ENCODE assay signal across 13 cellular contexts in genomic region chr1:206588492-206588891, GRCh38. TPM values are rescaled to one million over a fixed set of nuclear protein-coding genes. Genes with fewer than 3 reads are reported as not detected.
DNase-seq lines count a peak whose midpoint lies in the region; ATAC-seq and TF ChIP-seq lines count a peak whose summit lies in the region.
"Had no signal": no experiment of that assay in that cellular context is flagged by ENCODE, and none has a peak within 500 bp of the region (broad histone marks: within the 10 kb centered on the region; RNA-seq: fewer than 3 reads in every experiment).

No MANE protein-coding gene starts in this region.

- 88% methylated on average over 6 of the region's 6 CpGs for WGBS in suprapubic skin

- no peak for ATAC-seq in activated naive CD8-positive, alpha-beta T cell treated with anti-CD3 and anti-CD28 coated beads, Interleukin-2, amount 10 ng/mL, durations not matched to agents 7 days and 5 days (ENCODE audit: low read depth)
- ATAC-seq in GM21737 (IDR thresholded peaks at IDR 0.05; ENCODE audit: unreplicated experiment) (no peak), GM21528 (IDR thresholded peaks at IDR 0.05; ENCODE audit: low FRiP score, unreplicated experiment) (no peak)

- POLR2A ChIA-PET in activated CD4-positive, alpha-beta T cell treated with anti-CD3 and anti-CD28 coated beads, Interleukin-2, amount 10 ng/mL, durations not matched to agents 7 days and 5 days (lab: Charles Lee), result interaction anchor here (0.6 kb wide), 1 partner anchor 1148 kb away, joined by 3 read pairs; no protein-coding TSS in a partner anchor
- POLR2A ChIA-PET in activated naive CD8-positive, alpha-beta T cell treated with anti-CD3 and anti-CD28 coated beads, Interleukin-2, amount 10 ng/mL, durations not matched to agents 7 days and 5 days (lab: Charles Lee), result interaction anchor here (1.3 to 24.5 kb wide), 3 partner anchors 21 to 82 kb away, joined by 4 to 584 read pairs (median 4); partner anchors contain the start of gene RASSF5

- H3K36me3 ChIP-seq in muscle layer of colon (ENCODE audit: insufficient read depth, low read length), result peaks cover 48% of the 10 kb centered on the region
- peaks cover 71% of the 10 kb centered on the region for H3K36me3 ChIP-seq in suprapubic skin

- H3K9me3 Mint-ChIP-seq in activated CD4-positive, alpha-beta T cell treated with anti-CD3 and anti-CD28 coated beads, Interleukin-2, amount 10 ng/mL, durations not matched to agents 7 days and 5 days, result no peaks in the 10 kb centered on the region
- no peaks in the 10 kb centered on the region for H3K9me3 Mint-ChIP-seq in activated naive CD8-positive, alpha-beta T cell treated with anti-CD3 and anti-CD28 coated beads, Interleukin-2, amount 10 ng/mL, durations not matched to agents 7 days and 5 days

- H3K27me3 Mint-ChIP-seq in activated CD4-positive, alpha-beta T cell treated with anti-CD3 and anti-CD28 coated beads, Interleukin-2, amount 10 ng/mL, durations not matched to agents 7 days and 5 days, result no peaks in the 10 kb centered on the region
- H3K27me3 Mint-ChIP-seq in activated naive CD8-positive, alpha-beta T cell treated with anti-CD3 and anti-CD28 coated beads, Interleukin-2, amount 10 ng/mL, durations not matched to agents 7 days and 5 days, result no peaks in the 10 kb centered on the region

- no peak for TF ChIP-seq EP300 in suprapubic skin (IDR thresholded peaks at IDR 0.05)

- H3K4me1 Mint-ChIP-seq in activated CD4-positive, alpha-beta T cell treated with anti-CD3 and anti-CD28 coated beads, Interleukin-2, amount 10 ng/mL, durations not matched to agents 7 days and 5 days, result peaks cover 84% of the 10 kb centered on the region
- peaks cover 55% of the 10 kb centered on the region for H3K4me1 Mint-ChIP-seq in activated naive CD8-positive, alpha-beta T cell treated with anti-CD3 and anti-CD28 coated beads, Interleukin-2, amount 10 ng/mL, durations not matched to agents 7 days and 5 days

- H3K4me3 Mint-ChIP-seq in activated CD4-positive, alpha-beta T cell treated with anti-CD3 and anti-CD28 coated beads, Interleukin-2, amount 10 ng/mL, durations not matched to agents 7 days and 5 days, result no peak overlapping the region
- H3K4me3 Mint-ChIP-seq in activated naive CD8-positive, alpha-beta T cell treated with anti-CD3 and anti-CD28 coated beads, Interleukin-2, amount 10 ng/mL, durations not matched to agents 7 days and 5 days, result no peak overlapping the region

- no peak for DNase-seq in activated CD4-positive, alpha-beta T cell treated with anti-CD3 and anti-CD28 coated beads, Interleukin-2, amount 10 ng/mL, durations not matched to agents 7 days and 5 days
- no peak for DNase-seq in activated CD4-positive, alpha-beta T cell treated with anti-CD3 and anti-CD28 coated beads, Interleukin-2, amount 50 U/mL, for 1 hour
- DNase-seq in activated naive CD8-positive, alpha-beta T cell treated with anti-CD3 and anti-CD28 coated beads, Interleukin-2, amount 10 ng/mL, durations not matched to agents 7 days and 5 days, result no peak
- DNase-seq in suprapubic skin (ENCODE audit: low spot score in 2 of 2), result no peak
- DNase-seq in NCI-H510A (lab: John Stamatoyannopoulos, UW), result no peak
- DNase-seq: DND-41; erythroblast; MM.1S; NCI-H524 treated with DMSO at 0.1 percent for 48 hours; stimulated activated naive CD4-positive, alpha-beta T cell treated with Interleukin-2 at 50 U/mL for 16 hours had no signal

- peak overlapping the region; percentile 14 for H3K27ac ChIP-seq in muscle layer of colon (ENCODE audit: low read depth, low read length)
- peak overlapping the region; percentile 88 for H3K27ac ChIP-seq in suprapubic skin

- CTCF ChIA-PET in activated CD4-positive, alpha-beta T cell treated with anti-CD3 and anti-CD28 coated beads, Interleukin-2, amount 10 ng/mL, durations not matched to agents 7 days and 5 days (lab: Charles Lee), result interaction anchor here (1.0 to 18.8 kb wide), 6 partner anchors 12 to 124 kb away, joined by 3 to 412 read pairs (median 4); partner anchors contain the start of gene EIF2D

- no peak overlapping the region for H3K4me3 ChIP-seq in muscle layer of colon (ENCODE audit: low read depth in 1 of 2, low read length in 2 of 2)
- H3K4me3 ChIP-seq in suprapubic skin, result no peak overlapping the region

- no peak for TF ChIP-seq CTCF in suprapubic skin (IDR thresholded peaks at IDR 0.05)

- H3K9me3 ChIP-seq in muscle layer of colon (ENCODE audit: low read length) (no peaks in the 10 kb centered on the region), suprapubic skin (no peaks in the 10 kb centered on the region)

- H3K4me1 ChIP-seq in muscle layer of colon (ENCODE audit: insufficient read depth, low read length) (peaks cover 6% of the 10 kb centered on the region), suprapubic skin (peaks cover 71% of the 10 kb centered on the region)

- H3K9ac ChIP-seq in muscle layer of colon (ENCODE audit: low read length), result no peak overlapping the region

- no peak for TF ChIP-seq POLR2A in suprapubic skin (IDR thresholded peaks at IDR 0.05)

- H3K27me3 ChIP-seq in muscle layer of colon (ENCODE audit: control insufficient read depth in 1 of 2, insufficient read depth in 2 of 2, low read length in 2 of 2) (no peaks in the 10 kb centered on the region), suprapubic skin (no peaks in the 10 kb centered on the region)

- peak overlapping the region; percentile 27 for H3K27ac Mint-ChIP-seq in activated CD4-positive, alpha-beta T cell treated with anti-CD3 and anti-CD28 coated beads, Interleukin-2, amount 10 ng/mL, durations not matched to agents 7 days and 5 days
- peak overlapping the region; percentile 71 for H3K27ac Mint-ChIP-seq in activated naive CD8-positive, alpha-beta T cell treated with anti-CD3 and anti-CD28 coated beads, Interleukin-2, amount 10 ng/mL, durations not matched to agents 7 days and 5 days

- H3K36me3 Mint-ChIP-seq in activated CD4-positive, alpha-beta T cell treated with anti-CD3 and anti-CD28 coated beads, Interleukin-2, amount 10 ng/mL, durations not matched to agents 7 days and 5 days (ENCODE audit: low read depth), result peaks cover 83% of the 10 kb centered on the region
- peaks cover 36% of the 10 kb centered on the region for H3K36me3 Mint-ChIP-seq in activated naive CD8-positive, alpha-beta T cell treated with anti-CD3 and anti-CD28 coated beads, Interleukin-2, amount 10 ng/mL, durations not matched to agents 7 days and 5 days

RNA-seq across cellular contexts. Expression of gene EIF2D, which starts 23.8 kb away (rescaled TPM):
- total RNA-seq in activated CD4-positive, alpha-beta T cell treated with anti-CD3 and anti-CD28 coated beads, Interleukin-2, amount 10 ng/mL, durations not matched to agents 7 days and 5 days, result 10 to 100 TPM; 44.5 to 51.6 TPM
- 10 to 100 TPM; 40.6 to 43.7 TPM for total RNA-seq in activated naive CD8-positive, alpha-beta T cell treated with anti-CD3 and anti-CD28 coated beads, Interleukin-2, amount 10 ng/mL, durations not matched to agents 7 days and 5 days
- total RNA-seq in suprapubic skin, result 10 to 100 TPM; 55.0 to 69.1 (median 61.1) TPM

RNA-seq across cellular contexts. Expression of gene DYRK3, which starts 46.8 kb away (rescaled TPM):
- 1 to 10 TPM; 4.0 to 4.3 TPM for total RNA-seq in activated CD4-positive, alpha-beta T cell treated with anti-CD3 and anti-CD28 coated beads, Interleukin-2, amount 10 ng/mL, durations not matched to agents 7 days and 5 days
- 1 to 10 TPM; 2.7 TPM for total RNA-seq in activated naive CD8-positive, alpha-beta T cell treated with anti-CD3 and anti-CD28 coated beads, Interleukin-2, amount 10 ng/mL, durations not matched to agents 7 days and 5 days
- 1 to 10 TPM; 2.2 to 4.7 (median 4.1) TPM for total RNA-seq in suprapubic skin
